18 cellular contexts compared by ENCODE assay signal in genomic region chr2:175807031-175807873, GRCh38.
DNase-seq lines count a peak whose midpoint lies in the region; ATAC-seq, FAIRE-seq and TF ChIP-seq lines count a peak whose summit lies in the region.
"Had no signal": no experiment of that assay in that cellular context is flagged by ENCODE, and none has a peak within 500 bp of the region (broad histone marks: within the 10 kb centered on the region; RNA-seq: fewer than 3 reads in every experiment).

No MANE protein-coding gene starts in this region.

- H3K27ac ChIP-seq in astrocyte (ENCODE audit: low read depth, low read length): no peak overlapping the region
- H3K27ac ChIP-seq: adrenal gland, BLaER1, stomach had no signal

- H3K4me3 Mint-ChIP-seq in astrocyte (ENCODE audit: unreplicated experiment): no peak overlapping the region
- H3K4me3 Mint-ChIP-seq in nephron: no peak overlapping the region

- no peaks in the 10 kb centered on the region for H4K20me1 ChIP-seq in Loucy (ENCODE audit: insufficient read depth, low read length, poor library complexity, severe bottlenecking)
- no peaks in the 10 kb centered on the region for H4K20me1 ChIP-seq in astrocyte (ENCODE audit: insufficient read depth, low read length)
- H4K20me1 ChIP-seq: BLaER1 had no signal

- no peak for ATAC-seq in HG03095 (IDR thresholded peaks at IDR 0.05; ENCODE audit: unreplicated experiment)

- H3K9ac ChIP-seq in Loucy (ENCODE audit: low read depth, low read length, poor library complexity, severe bottlenecking) (no peak overlapping the region), astrocyte (ENCODE audit: low read length) (no peak overlapping the region)
- H3K9ac ChIP-seq: BLaER1 had no signal

- H3K79me2 ChIP-seq in Loucy (ENCODE audit: insufficient read depth, low read length) (no peaks in the 10 kb centered on the region), astrocyte (ENCODE audit: insufficient read depth, low read length) (no peaks in the 10 kb centered on the region)

- peak; percentile 75 for DNase-seq in EH (ENCODE audit: low read depth)
- DNase-seq in astrocyte (ENCODE audit: low read depth): peak; percentile 55
- no peak for DNase-seq in NCI-H1092 (lab: John Stamatoyannopoulos, UW)
- DNase-seq in GM10248 (ENCODE audit: extremely low spot score): no peak
- no peak for DNase-seq in KBM-7
- DNase-seq: activated CD4-positive, alpha-beta T cell treated with anti-CD3 and anti-CD28 coated beads, Interleukin-2, amount 50 U/mL, for 48 hours; adrenal gland; cerebellar nuclear complex; DMS 273 treated with DMSO at 0.1 percent for 48 hours; kidney; NCI-H2081 treated with DMSO at 0.1 percent for 48 hours; SIG-M5; stomach had no signal

- peaks cover 12% of the 10 kb centered on the region for H3K4me1 ChIP-seq in Loucy (ENCODE audit: insufficient read depth, low read length, poor library complexity, severe bottlenecking)
- H3K4me1 ChIP-seq in astrocyte (ENCODE audit: insufficient read depth, low read length): no peaks in the 10 kb centered on the region
- H3K4me1 ChIP-seq: adrenal gland, BLaER1, stomach had no signal

- H3K9me2 ChIP-seq in Loucy (replicated peaks; ENCODE audit: low read depth, low read length): no peaks in the 10 kb centered on the region

- TF ChIP-seq CTCF in Loucy (conservative IDR thresholded peaks at IDR 0.05; ENCODE audit: low read length) (no peak), astrocyte (IDR thresholded peaks at IDR 0.05; ENCODE audit: insufficient read depth, low read depth, low read length) (no peak), nephron (IDR thresholded peaks at IDR 0.05; ENCODE audit: unreplicated experiment in 3 of 3) (no peak), GM10248 (IDR thresholded peaks at IDR 0.05; ENCODE audit: control extremely low read depth, extremely low read depth, low read depth, missing control alignments) (no peak)

- peaks cover 4% of the 10 kb centered on the region for H3K4me1 Mint-ChIP-seq in astrocyte (ENCODE audit: low read depth, unreplicated experiment)
- peaks cover 36% of the 10 kb centered on the region for H3K4me1 Mint-ChIP-seq in nephron

- POLR2A ChIA-PET in GM10248 (lab: Yijun Ruan, JAX): no interaction called here

- H3K36me3 ChIP-seq in Loucy (ENCODE audit: insufficient read depth, low read length) (no peaks in the 10 kb centered on the region), astrocyte (ENCODE audit: insufficient read depth, low read length) (no peaks in the 10 kb centered on the region)
- H3K36me3 ChIP-seq: adrenal gland, BLaER1, stomach had no signal

- FAIRE-seq in astrocyte (lab: Jason Lieb, UNC): no peak
- FAIRE-seq: endometrium, kidney had no signal

- H3K27ac Mint-ChIP-seq in astrocyte (ENCODE audit: unreplicated experiment) (no peak overlapping the region), nephron (peak overlapping the region in 2 of 3 experiments; percentile 36 to 61)

- H3K9me3 ChIP-seq in Loucy (ENCODE audit: insufficient read depth, low read depth, low read length): no peaks in the 10 kb centered on the region
- H3K9me3 ChIP-seq in astrocyte (ENCODE audit: insufficient read depth, low read depth, low read length): no peaks in the 10 kb centered on the region
- H3K9me3 ChIP-seq: adrenal gland, BLaER1, stomach had no signal

- H2AFZ ChIP-seq in Loucy (ENCODE audit: low read length) (no peak overlapping the region), astrocyte (ENCODE audit: low read depth, low read length) (no peak overlapping the region)

- peaks cover 2% of the 10 kb centered on the region for H3K27me3 Mint-ChIP-seq in astrocyte (ENCODE audit: low read depth, unreplicated experiment)
- H3K27me3 Mint-ChIP-seq in nephron (ENCODE audit: low read depth): no peaks in the 10 kb centered on the region

- H3F3A ChIP-seq in Loucy (ENCODE audit: low read depth): no peaks in the 10 kb centered on the region

- H3K4me2 ChIP-seq in Loucy (ENCODE audit: low read depth, low read length, poor library complexity, severe bottlenecking): peak overlapping the region; percentile 36
- H3K4me2 ChIP-seq in astrocyte (ENCODE audit: low read length): no peak overlapping the region
- H3K4me2 ChIP-seq: BLaER1 had no signal

- H3K36me3 Mint-ChIP-seq in astrocyte (ENCODE audit: low read depth, unreplicated experiment) (no peaks in the 10 kb centered on the region), nephron (ENCODE audit: low read depth) (no peaks in the 10 kb centered on the region)

- in situ Hi-C loops in KBM-7 (cut with MboI; ENCODE audit: low pct_unique_long_range_greater_than_20kb, low sequenced_read_pairs): no loop called here

- H3K9me3 Mint-ChIP-seq in astrocyte (ENCODE audit: unreplicated experiment) (no peaks in the 10 kb centered on the region), nephron (peaks cover 3% of the 10 kb centered on the region)

- no peak overlapping the region for H3K4me3 ChIP-seq in Loucy (ENCODE audit: low read length, poor library complexity, severe bottlenecking)
- H3K4me3 ChIP-seq in astrocyte (ENCODE audit: insufficient read depth, low read depth, low read length): no peak overlapping the region
- H3K4me3 ChIP-seq: adrenal gland, BLaER1, stomach had no signal

- CTCF ChIA-PET in GM10248 (lab: Yijun Ruan, JAX): interaction anchor here (0.7 to 1.4 kb wide), 3 partner anchors 14 to 37 kb away, joined by 3 read pairs; no protein-coding TSS in a partner anchor

- H3K27me3 ChIP-seq in Loucy (ENCODE audit: insufficient read depth, low read length, poor library complexity, severe bottlenecking) (no peaks in the 10 kb centered on the region), astrocyte (ENCODE audit: insufficient read depth, low read length) (no peaks in the 10 kb centered on the region)
- H3K27me3 ChIP-seq: adrenal gland, BLaER1, stomach had no signal

Comparison
In these comparisons a context has a peak if more than half of its experiments do, and no peak if none do; other contexts are left out.
1. DNase-seq: peak in EH (single experiment) and astrocyte (single experiment); none in NCI-H1092 (single experiment), GM10248 (single experiment) and KBM-7 (single experiment).